ENCODE assay signal across 20 cellular contexts in genomic region chr11:115238086-115238485, GRCh38.
"Had no signal": no experiment of that assay in that cellular context is flagged by ENCODE, and none has a peak within 500 bp of the region (broad histone marks: within the 10 kb centered on the region; RNA-seq: fewer than 3 reads in every experiment).

No MANE protein-coding gene starts in this region.

- H3K4me3 ChIP-seq: left lung, neural progenitor cell, right lobe of liver, smooth muscle cell, suprapubic skin, transverse colon, vagina had no signal

- H3K79me2 ChIP-seq: parathyroid adenoma had no signal

- H3K4me2 ChIP-seq: neural progenitor cell, smooth muscle cell had no signal

- H3K9ac ChIP-seq: neural progenitor cell, parathyroid adenoma had no signal

- H2AFZ ChIP-seq: neural progenitor cell, parathyroid adenoma had no signal

- H3K36me3 ChIP-seq: left lung, neural progenitor cell, suprapubic skin, transverse colon, vagina had no signal

- H3K27ac ChIP-seq: left lung, neural progenitor cell, parathyroid adenoma, right lobe of liver, suprapubic skin, transverse colon, vagina had no signal

- DNase-seq: cortex of kidney; effector memory CD8-positive, alpha-beta T cell; head of caudate nucleus; left cardiac atrium; left lung; mesendoderm; naive B cell; right lobe of liver; stimulated activated CD4-positive, alpha-beta T cell treated with anti-CD3 and anti-CD28 coated beads, Interleukin-12 subunit alpha, Interleukin-12 subunit beta, amount 100 ng/mL, for 4 hours; stimulated activated CD4-positive, alpha-beta T cell treated with anti-CD3 and anti-CD28 coated beads, Interleukin-1b, Interleukin-23, amount 100 ng/mL, for 48 hours; stimulated activated CD4-positive, alpha-beta T cell treated with anti-CD3 and anti-CD28 coated beads, Interleukin-4, amount 100 ng/mL, for 1 hour; stimulated activated CD8-positive, alpha-beta memory T cell treated with anti-CD3 and anti-CD28 coated beads, Interleukin-4, amount 100 ng/mL, for 48 hours; stimulated activated naive CD4-positive, alpha-beta T cell; stimulated activated naive CD8-positive, alpha-beta T cell treated with anti-CD3 and anti-CD28 coated beads, Interleukin-15, amount 100 ng/mL, for 72 hours; transverse colon had no signal

- H3K9me3 ChIP-seq: left lung, right lobe of liver, suprapubic skin, transverse colon, vagina had no signal

- H3K4me1 ChIP-seq: left lung, neural progenitor cell, parathyroid adenoma, right lobe of liver, suprapubic skin, transverse colon, vagina had no signal

- H3K27me3 ChIP-seq: left lung, neural progenitor cell, right lobe of liver, suprapubic skin, transverse colon, vagina had no signal
